In the genomic region with DNA sequence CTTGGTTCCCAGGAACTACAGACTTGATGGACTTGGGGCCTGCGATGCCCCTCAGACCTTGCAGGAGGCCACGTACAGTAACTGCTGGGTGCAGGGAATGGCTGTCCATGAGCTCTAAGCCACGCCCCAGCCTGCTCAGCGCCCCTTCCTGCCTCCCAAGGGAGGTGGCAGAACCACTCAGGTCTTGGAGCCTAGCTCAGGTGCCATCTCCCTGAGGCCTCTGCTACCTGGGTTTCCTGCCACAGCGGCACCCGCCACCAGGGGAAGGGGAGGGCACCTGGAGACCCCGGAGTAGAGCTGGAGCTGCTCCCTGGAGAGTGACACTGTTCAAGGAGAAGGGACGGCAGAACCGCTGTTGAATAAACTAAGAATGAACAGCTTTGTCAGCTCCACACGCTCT, we compare ENCODE assay signal across 24 cellular contexts.
"Had no signal": no experiment of that assay in that cellular context is flagged by ENCODE, and none has a peak within 500 bp of the region (broad histone marks: within the 10 kb centered on the region; RNA-seq: fewer than 3 reads in every experiment).

No MANE protein-coding gene starts in this region.

- H3K4me1 ChIP-seq: body of pancreas had no signal

- H3K27ac Mint-ChIP-seq: activated CD8-positive, alpha-beta T cell treated with anti-CD3 and anti-CD28 coated beads, Interleukin-2, amount 10 ng/mL, durations not matched to agents 7 days and 5 days; activated naive CD4-positive, alpha-beta T cell treated with anti-CD3 and anti-CD28 coated beads, Interleukin-2, amount 50 U/mL, for 24 hours; activated T-cell treated with anti-CD3 and anti-CD28 coated beads, Interleukin-2, amount 50 U/mL, for 24 hours; activated T-helper 1 cell treated with anti-CD3 and anti-CD28 coated beads, Interleukin-12 subunit alpha, Interleukin-12 subunit beta, Interleukin-2, Interleukin-4 antibody, amounts not matched to agents 30 ng/mL and 10 ng/mL and 1 ng/mL, durations not matched to agents 14 hours and 24 hours and 36 hours; T-helper 1 cell treated with Interleukin-12 subunit alpha and Interleukin-12 subunit beta and Interleukin-4 antibody, amounts not matched to agents 30 μg/mL and 1 μg/mL, for 36 hours; WTC11 had no signal

- H3K27ac ChIP-seq: body of pancreas had no signal

- H3K9me3 ChIP-seq: ascending aorta, body of pancreas had no signal

- H3K4me1 Mint-ChIP-seq: WTC11 had no signal

- H3K27me3 Mint-ChIP-seq: activated naive CD4-positive, alpha-beta T cell treated with anti-CD3 and anti-CD28 coated beads, Interleukin-2, amount 50 U/mL, for 24 hours; activated T-cell treated with anti-CD3 and anti-CD28 coated beads, Interleukin-2, amount 50 U/mL, for 24 hours had no signal

- ATAC-seq: activated CD8-positive, alpha-beta T cell treated with anti-CD3 and anti-CD28 coated beads, Interleukin-2, amount 10 ng/mL, durations not matched to agents 7 days and 5 days; body of pancreas; PC-3; WTC11 had no signal

- H3K4me3 ChIP-seq: ascending aorta, body of pancreas had no signal

- H3K4me3 Mint-ChIP-seq: activated CD8-positive, alpha-beta T cell treated with anti-CD3 and anti-CD28 coated beads, Interleukin-2, amount 10 ng/mL, durations not matched to agents 7 days and 5 days; activated naive CD4-positive, alpha-beta T cell treated with anti-CD3 and anti-CD28 coated beads, Interleukin-2, amount 50 U/mL, for 24 hours; activated T-cell treated with anti-CD3 and anti-CD28 coated beads, Interleukin-2, amount 50 U/mL, for 24 hours; activated T-helper 1 cell treated with anti-CD3 and anti-CD28 coated beads, Interleukin-12 subunit alpha, Interleukin-12 subunit beta, Interleukin-2, Interleukin-4 antibody, amounts not matched to agents 30 ng/mL and 10 ng/mL and 1 ng/mL, durations not matched to agents 14 hours and 24 hours and 36 hours; T-helper 1 cell treated with Interleukin-12 subunit alpha and Interleukin-12 subunit beta and Interleukin-4 antibody, amounts not matched to agents 30 μg/mL and 1 μg/mL, for 36 hours; WTC11 had no signal

- DNase-seq: activated CD4-positive, alpha-beta T cell treated with anti-CD3 and anti-CD28 coated beads for 48 hours; activated CD4-positive, alpha-beta T cell treated with anti-CD3 and anti-CD28 coated beads, Interleukin-2, amount 50 U/mL, for 4 hours; activated CD4-positive, CD25-positive, alpha-beta regulatory T cell treated with anti-CD3 and anti-CD28 coated beads, Interleukin-2, amount 50 U/mL, for 72 hours; activated CD8-positive, alpha-beta T cell treated with anti-CD3 and anti-CD28 coated beads, Interleukin-2, amount 10 ng/mL, durations not matched to agents 7 days and 5 days; activated effector memory CD4-positive, alpha-beta T cell treated with Interleukin-2 at 50 U/mL for 16 hours; activated naive CD4-positive, alpha-beta T cell; activated T-cell treated with anti-CD3 and anti-CD28 coated beads, Interleukin-2, amount 50 U/mL, for 24 hours; body of pancreas; KG1; NCI-H1048; NCI-H146; NCI-H1930; NCI-H345; NCI-H510A; NCI-H526 treated with DMSO at 0.1 percent for 48 hours; NK-92 treated with Interleukin-12 subunit alpha and Interleukin-12 subunit beta, amount 100 ng/mL, for 24 hours; PC-3; SHP77 treated with DMSO at 0.1 percent for 48 hours; T-helper 9 cell had no signal

- H3K27me3 ChIP-seq: ascending aorta, body of pancreas had no signal

- H3K9me3 Mint-ChIP-seq: activated naive CD4-positive, alpha-beta T cell treated with anti-CD3 and anti-CD28 coated beads, Interleukin-2, amount 50 U/mL, for 24 hours; activated T-cell treated with anti-CD3 and anti-CD28 coated beads, Interleukin-2, amount 50 U/mL, for 24 hours; activated T-helper 1 cell treated with anti-CD3 and anti-CD28 coated beads, Interleukin-12 subunit alpha, Interleukin-12 subunit beta, Interleukin-2, Interleukin-4 antibody, amounts not matched to agents 30 ng/mL and 10 ng/mL and 1 ng/mL, durations not matched to agents 14 hours and 24 hours and 36 hours; T-helper 1 cell treated with Interleukin-12 subunit alpha and Interleukin-12 subunit beta and Interleukin-4 antibody, amounts not matched to agents 30 μg/mL and 1 μg/mL, for 36 hours; WTC11 had no signal
